8 cellular contexts compared by ENCODE assay signal in genomic region chr4:139528377-139529005, GRCh38. TPM values are rescaled to one million over a fixed set of nuclear protein-coding genes. Genes with fewer than 3 reads are reported as not detected.
DNase-seq lines count a peak whose midpoint lies in the region; ATAC-seq and TF ChIP-seq lines count a peak whose summit lies in the region.

No MANE protein-coding gene starts in this region.

- POLR2A ChIA-PET in OCI-LY7 (lab: Charles Lee) = interaction anchor here (0.5 to 1.1 kb wide), 4 partner anchors 13 to 282 kb away, joined by 3 to 5 read pairs (median 4); no protein-coding TSS in a partner anchor

- no peak for TF ChIP-seq CTCF in OCI-LY7 (conservative IDR thresholded peaks at IDR 0.05; ENCODE audit: low read length)

- peaks cover 9% of the 10 kb centered on the region for H3K4me1 Mint-ChIP-seq in activated naive CD4-positive, alpha-beta T cell treated with anti-CD3 and anti-CD28 coated beads for 36 hours (ENCODE audit: low read depth)

- no peak overlapping the region for H3K4me3 Mint-ChIP-seq in activated naive CD4-positive, alpha-beta T cell treated with anti-CD3 and anti-CD28 coated beads for 36 hours

- no peak overlapping the region for H2AFZ ChIP-seq in OCI-LY7 (ENCODE audit: low read length)

- H3K4me2 ChIP-seq in OCI-LY7 (ENCODE audit: low read length) = no peak overlapping the region

- no peaks in the 10 kb centered on the region for H3K9me3 ChIP-seq in OCI-LY7 (ENCODE audit: low read length)

- H3K4me1 ChIP-seq in OCI-LY7 (ENCODE audit: insufficient read depth, low read length, poor library complexity, severe bottlenecking) = no peaks in the 10 kb centered on the region

- DNase-seq in RPMI7951 (ENCODE audit: low read depth) (peak; percentile 82), left kidney (ENCODE audit: low read depth, low spot score) (peak; percentile 45), OCI-LY7 (ENCODE audit: low spot score) (no peak), cerebellar nuclear complex (lab: John Stamatoyannopoulos, UW) (no peak)
- DNase-seq in activated naive CD4-positive, alpha-beta T cell treated with anti-CD3 and anti-CD28 coated beads for 36 hours = no peak

- H3K27ac ChIP-seq in OCI-LY7 (ENCODE audit: low read depth, low read length, poor library complexity, severe bottlenecking) = no peak overlapping the region

- H3K27me3 Mint-ChIP-seq in activated naive CD4-positive, alpha-beta T cell treated with anti-CD3 and anti-CD28 coated beads for 36 hours (ENCODE audit: low read depth) = no peaks in the 10 kb centered on the region

- BruUV-seq in OCI-LY7 (replicated peaks; lab: Mats Ljungman, UMichigan) = no TSS peak

- H3K79me2 ChIP-seq in OCI-LY7 (ENCODE audit: insufficient read depth, low read depth, low read length) = no peaks in the 10 kb centered on the region

- no peaks in the 10 kb centered on the region for H3K9me3 Mint-ChIP-seq in activated naive CD4-positive, alpha-beta T cell treated with anti-CD3 and anti-CD28 coated beads for 36 hours

- no peak overlapping the region for H3K4me3 ChIP-seq in OCI-LY7 (ENCODE audit: low read depth, low read length, poor library complexity, severe bottlenecking)

- H4K20me1 ChIP-seq in OCI-LY7 (ENCODE audit: insufficient read depth, low read length) = no peaks in the 10 kb centered on the region

- intact Hi-C loops in OCI-LY7 (cut with micrococcal nuclease; ENCODE audit: unreplicated experiment) = no loop called here
- intact Hi-C loops in activated naive CD4-positive, alpha-beta T cell treated with anti-CD3 and anti-CD28 coated beads for 36 hours (cut with micrococcal nuclease) = loop anchor here (5.0 kb wide), 1 partner anchor 431 kb away; no protein-coding TSS in a partner anchor

- H3K27ac Mint-ChIP-seq in activated naive CD4-positive, alpha-beta T cell treated with anti-CD3 and anti-CD28 coated beads for 36 hours = no peak overlapping the region

- peaks cover 24% of the 10 kb centered on the region for H3K36me3 Mint-ChIP-seq in activated naive CD4-positive, alpha-beta T cell treated with anti-CD3 and anti-CD28 coated beads for 36 hours (ENCODE audit: low read depth)

- CTCF ChIA-PET in OCI-LY7 (lab: Charles Lee; ENCODE audit: unreplicated experiment) = no interaction called here
- CTCF ChIA-PET in activated naive CD4-positive, alpha-beta T cell treated with anti-CD3 and anti-CD28 coated beads for 36 hours (lab: Charles Lee) = interaction anchor here (0.6 to 1.5 kb wide), 4 partner anchors 12 to 163 kb away, joined by 3 to 4 read pairs (median 4); no protein-coding TSS in a partner anchor

- ATAC-seq in GM18870 (IDR thresholded peaks at IDR 0.05; ENCODE audit: unreplicated experiment) (peak; percentile 62), HG02852 (IDR thresholded peaks at IDR 0.05; ENCODE audit: unreplicated experiment) (peak; percentile 72), GM21360 (IDR thresholded peaks at IDR 0.05; ENCODE audit: unreplicated experiment) (no peak)

- peaks cover 97% of the 10 kb centered on the region for H3K36me3 ChIP-seq in OCI-LY7 (ENCODE audit: insufficient read depth, low read length)

- H3K9me2 ChIP-seq in OCI-LY7 (ENCODE audit: insufficient read depth, low read length) = no peaks in the 10 kb centered on the region

RNA-seq across cellular contexts. Expression of gene SETD7, which starts 27.5 kb away (rescaled TPM):
- total RNA-seq in RPMI7951 (2014; rRNA removed; shearing (Covaris generic)) = 23.3 and 23.8 TPM in 2 replicates
- total RNA-seq in OCI-LY7 (2014; rRNA removed; shearing (Covaris generic)) = 17.6 and 21.0 TPM in 2 replicates
- 35.6 and 37.3 TPM in 2 replicates for total RNA-seq in OCI-LY7 (2022)
- total RNA-seq in activated naive CD4-positive, alpha-beta T cell treated with anti-CD3 and anti-CD28 coated beads for 36 hours = 10 to 100 TPM; 12.4 to 12.5 TPM

Comparison
In these comparisons a context has a peak if more than half of its experiments do, and no peak if none do; other contexts are left out.
1. DNase-seq: peak in RPMI7951 (single experiment) and left kidney (single experiment); none in OCI-LY7 (single experiment), activated naive CD4-positive, alpha-beta T cell treated with anti-CD3 and anti-CD28 coated beads for 36 hours (single experiment) and cerebellar nuclear complex (0 of 2).